8 cellular contexts compared by ENCODE assay signal in the genomic region with DNA sequence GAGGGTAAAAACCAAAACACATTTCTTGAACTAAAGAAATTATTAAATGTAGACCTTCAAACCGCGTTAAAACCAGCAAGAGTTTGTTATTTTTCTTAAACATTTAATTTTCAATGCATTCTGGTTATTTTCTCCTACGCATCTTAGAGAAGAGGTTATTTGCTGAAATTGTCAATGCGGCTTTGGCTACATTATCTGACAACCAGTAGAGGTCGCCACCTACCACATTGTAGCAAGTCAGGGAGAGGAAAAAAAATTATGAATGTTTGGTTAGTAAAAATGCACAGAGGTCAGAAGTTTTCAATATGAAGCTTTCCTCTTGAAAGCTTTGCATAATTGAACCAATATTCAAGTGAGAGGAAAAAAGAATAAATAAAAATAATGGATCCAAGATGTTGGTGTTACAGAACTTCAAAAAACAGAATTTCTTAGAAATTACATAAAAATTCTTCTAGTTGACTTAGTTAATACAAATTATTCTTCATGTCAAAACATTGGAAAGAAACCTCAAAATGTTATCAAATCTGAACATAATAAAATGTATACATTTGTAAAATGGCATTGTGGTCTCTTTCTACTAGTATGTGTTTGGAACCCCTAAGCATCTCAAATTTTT.
DNase-seq lines count a peak whose midpoint lies in the region; ATAC-seq and TF ChIP-seq lines count a peak whose summit lies in the region.

No MANE protein-coding gene starts in this region.

- no peak overlapping the region for H3K27ac ChIP-seq in heart left ventricle

- no peaks in the 10 kb centered on the region for H3K27me3 ChIP-seq in heart left ventricle

- WGBS in heart left ventricle, 4 donors = 11 to 13% (median 12%) methylated on average over 5 of the region's 5 CpGs

- H3K4me3 ChIP-seq in heart left ventricle = no peak overlapping the region

- TF ChIP-seq POLR2A in heart left ventricle (IDR thresholded peaks at IDR 0.05) = no peak

- TF ChIP-seq CTCF in heart left ventricle (IDR thresholded peaks at IDR 0.05) = peak; percentile 60 to 89 (median 80)

- ATAC-seq in heart left ventricle = no peak
- no peak for ATAC-seq in left ventricle myocardium superior
- ATAC-seq in GM21737 (IDR thresholded peaks at IDR 0.05; ENCODE audit: unreplicated experiment) = peak; percentile 63

- intact Hi-C loops in heart left ventricle (cut with DNase I) (loop anchor here in 2 of 10 donors (5.0 kb wide), 2 partner anchors 1295 to 1980 kb away; no protein-coding TSS in a partner anchor), left ventricle myocardium superior (cut with micrococcal nuclease) (no loop called here)

- H3K9me3 ChIP-seq in heart left ventricle = peaks cover 0 to 4% (median 0%) of the 10 kb centered on the region in 12 donors

- no peaks in the 10 kb centered on the region for H3K4me1 ChIP-seq in heart left ventricle

- peak in 1 of 5 donors; percentile 17 for DNase-seq in heart left ventricle
- no peak for DNase-seq in left ventricle myocardium superior
- DNase-seq in Kasumi-1 (lab: John Stamatoyannopoulos, UW) = peak; percentile 55 to 83
- peak; percentile 77 for DNase-seq in RKO (ENCODE audit: low spot score)
- peak; percentile 62 to 70 for DNase-seq in dermis microvascular lymphatic vessel endothelial cell (ENCODE audit: low read depth in 2 of 2)
- peak; percentile 24 for DNase-seq in mucosa of gallbladder (ENCODE audit: low spot score)
- no peak for DNase-seq in mesenteric fat pad (ENCODE audit: low spot score)

- H3K36me3 ChIP-seq in heart left ventricle = no peaks in the 10 kb centered on the region

Comparison
In these comparisons a context has a peak if more than half of its experiments do, and no peak if none do; other contexts are left out.
1. DNase-seq: peak in Kasumi-1 (2 of 2), RKO (single experiment), dermis microvascular lymphatic vessel endothelial cell (2 of 2) and mucosa of gallbladder (single experiment); none in left ventricle myocardium superior (single experiment) and mesenteric fat pad (single experiment).